Comparison of ENCODE assay signal across 8 cellular contexts in genomic region chr2:28366496-28367282, GRCh38. TPM values are rescaled to one million over a fixed set of nuclear protein-coding genes. Genes with fewer than 3 reads are reported as not detected.
DNase-seq lines count a peak whose midpoint lies in the region; ATAC-seq and TF ChIP-seq lines count a peak whose summit lies in the region.

No MANE protein-coding gene starts in this region.

- H3K23ac ChIP-seq in H9 (ENCODE audit: insufficient read length, low read depth, low read length): no peak overlapping the region

- H3K27me3 ChIP-seq in psoas muscle (ENCODE audit: insufficient read depth in 3 of 3, low read length in 2 of 3) (no peaks in the 10 kb centered on the region), H9 (ENCODE audit: insufficient read depth, low read length) (no peaks in the 10 kb centered on the region)

- H2BK12ac ChIP-seq in H9 (ENCODE audit: insufficient read length, low read depth, low read length): no peak overlapping the region

- H3K4me1 Mint-ChIP-seq in T-helper 1 cell treated with Interleukin-12 subunit alpha and Interleukin-12 subunit beta and Interleukin-4 antibody, amounts not matched to agents 30 μg/mL and 1 μg/mL, for 36 hours (ENCODE audit: low read depth): peaks cover 50% of the 10 kb centered on the region
- H3K4me1 Mint-ChIP-seq in H9: peaks cover 17 to 21% of the 10 kb centered on the region in 2 experiments

- no peaks in the 10 kb centered on the region for H3K79me1 ChIP-seq in H9 (ENCODE audit: insufficient read depth, low read depth, low read length, poor library complexity, severe bottlenecking)

- H2AFZ ChIP-seq in H9 (ENCODE audit: low read length): no peak overlapping the region

- H2AK5ac ChIP-seq in H9 (ENCODE audit: insufficient read length, low read length): no peak overlapping the region

- H3K27ac ChIP-seq in psoas muscle (peak overlapping the region; percentile 82), H9 (ENCODE audit: insufficient read length, low read depth, low read length) (no peak overlapping the region)

- no peak for TF ChIP-seq POLR2A in GM18505 (IDR thresholded peaks at IDR 0.05; ENCODE audit: borderline replicate concordance, extremely low read depth, insufficient read depth, insufficient read length)

- intact Hi-C loops in psoas muscle (cut with DNase I): no loop called here

- no peak overlapping the region for H4K5ac ChIP-seq in H9 (ENCODE audit: insufficient read length, low read depth, low read length)

- H3T11ph ChIP-seq in H9 (ENCODE audit: low read length): no peak overlapping the region

- H3K14ac ChIP-seq in H9 (ENCODE audit: insufficient read depth, low read length): no peak overlapping the region

- H3K36me3 ChIP-seq in psoas muscle (ENCODE audit: insufficient read depth in 1 of 2, low read depth in 1 of 2): no peaks in the 10 kb centered on the region

- peak overlapping the region; percentile 84 for H3K27ac Mint-ChIP-seq in T-helper 1 cell treated with Interleukin-12 subunit alpha and Interleukin-12 subunit beta and Interleukin-4 antibody, amounts not matched to agents 30 μg/mL and 1 μg/mL, for 36 hours
- H3K27ac Mint-ChIP-seq in H9: no peak overlapping the region

- no peak overlapping the region for H3K4ac ChIP-seq in H9 (ENCODE audit: low read depth, low read length)

- H2BK20ac ChIP-seq in H9 (ENCODE audit: low read depth, low read length, poor library complexity, severe bottlenecking): no peak overlapping the region

- H4K91ac ChIP-seq in H9 (ENCODE audit: insufficient read length, low read depth, low read length): no peak overlapping the region

- no peak overlapping the region for H3K9ac ChIP-seq in H9 (ENCODE audit: extremely low read depth, insufficient read length, low read length)

- H3K4me3 Mint-ChIP-seq in T-helper 1 cell treated with Interleukin-12 subunit alpha and Interleukin-12 subunit beta and Interleukin-4 antibody, amounts not matched to agents 30 μg/mL and 1 μg/mL, for 36 hours: peak overlapping the region; percentile 86
- H3K4me3 Mint-ChIP-seq in H9: no peak overlapping the region

- H2BK120ac ChIP-seq in H9 (ENCODE audit: low read depth, low read length, poor library complexity, severe bottlenecking): no peak overlapping the region

- no peak for TF ChIP-seq CTCF in psoas muscle (IDR thresholded peaks at IDR 0.05)
- no peak for TF ChIP-seq CTCF in H9 (conservative IDR thresholded peaks at IDR 0.05)

- peak; percentile 48 for ATAC-seq in GM18505 (IDR thresholded peaks at IDR 0.05; ENCODE audit: unreplicated experiment)
- ATAC-seq in psoas muscle: no peak
- no peak for ATAC-seq in HG03432 (IDR thresholded peaks at IDR 0.05; ENCODE audit: unreplicated experiment)
- no peak for ATAC-seq in HG02759 (IDR thresholded peaks at IDR 0.05; ENCODE audit: unreplicated experiment)

- H2BK15ac ChIP-seq in H9 (ENCODE audit: low read depth, low read length): no peak overlapping the region

- H3K56ac ChIP-seq in H9 (ENCODE audit: insufficient read length, low read depth, low read length): no peak overlapping the region

- H2BK5ac ChIP-seq in H9 (ENCODE audit: insufficient read length, low read length): no peak overlapping the region

- H3K18ac ChIP-seq in H9 (ENCODE audit: insufficient read length, low read depth, low read length): no peak overlapping the region

- no peaks in the 10 kb centered on the region for H3K9me3 ChIP-seq in psoas muscle
- no peaks in the 10 kb centered on the region for H3K9me3 ChIP-seq in H9 (ENCODE audit: control insufficient read depth, low read depth, low read length)

- no peaks in the 10 kb centered on the region for H3K23me2 ChIP-seq in H9 (ENCODE audit: insufficient read length, low read depth, low read length, poor library complexity, severe bottlenecking)

- H3K27me3 Mint-ChIP-seq in T-helper 1 cell treated with Interleukin-12 subunit alpha and Interleukin-12 subunit beta and Interleukin-4 antibody, amounts not matched to agents 30 μg/mL and 1 μg/mL, for 36 hours (ENCODE audit: low read depth): peaks cover 35% of the 10 kb centered on the region
- peaks cover 10% of the 10 kb centered on the region for H3K27me3 Mint-ChIP-seq in H9 (ENCODE audit: low read depth)

- H3K79me2 ChIP-seq in H9 (ENCODE audit: insufficient read depth, low read length): no peaks in the 10 kb centered on the region

- H4K20me1 ChIP-seq in H9 (ENCODE audit: control insufficient read depth, insufficient read depth, insufficient read length): no peaks in the 10 kb centered on the region

- peak; percentile 79 for DNase-seq in central memory CD4-positive, alpha-beta T cell
- peak in 1 of 2 donors; percentile 59 for DNase-seq in psoas muscle
- no peak for DNase-seq in NCI-H82 treated with DMSO at 0.1 percent for 48 hours (lab: John Stamatoyannopoulos, UW; ENCODE audit: unreplicated experiment)
- no peak for DNase-seq in H9

- peaks cover 31% of the 10 kb centered on the region for H3K4me1 ChIP-seq in psoas muscle
- H3K4me1 ChIP-seq in H9 (ENCODE audit: insufficient read depth, low read length): no peaks in the 10 kb centered on the region

- no peaks in the 10 kb centered on the region for H3K36me3 Mint-ChIP-seq in T-helper 1 cell treated with Interleukin-12 subunit alpha and Interleukin-12 subunit beta and Interleukin-4 antibody, amounts not matched to agents 30 μg/mL and 1 μg/mL, for 36 hours (ENCODE audit: low read depth)
- no peaks in the 10 kb centered on the region for H3K36me3 Mint-ChIP-seq in H9 (ENCODE audit: insufficient read depth in 1 of 3, low read depth in 3 of 3)

- 73 to 81% (median 80%) methylated on average over 19 of the region's 19 CpGs for WGBS in psoas muscle, 3 donors
- no CpG with 5 or more reads among the region's 19 CpGs for WGBS in H9 (ENCODE audit: extremely low coverage, insufficient read length, low lambda C conversion rate)

- no peaks in the 10 kb centered on the region for H3K9me3 Mint-ChIP-seq in T-helper 1 cell treated with Interleukin-12 subunit alpha and Interleukin-12 subunit beta and Interleukin-4 antibody, amounts not matched to agents 30 μg/mL and 1 μg/mL, for 36 hours
- no peaks in the 10 kb centered on the region for H3K9me3 Mint-ChIP-seq in H9

- no peak overlapping the region for H4K8ac ChIP-seq in H9 (replicated peaks; ENCODE audit: insufficient read length, low read depth, low read length)

- no peak overlapping the region for H3K4me3 ChIP-seq in psoas muscle

- H3K4me2 ChIP-seq in H9 (ENCODE audit: insufficient read depth, insufficient read length, low read length): no peak overlapping the region

RNA-seq across cellular contexts. Expression of gene FOSL2, which starts 26.0 kb away (rescaled TPM):
- total RNA-seq in psoas muscle: 100 to 1,000 TPM in 3 of 4 donors, 10 to 100 TPM in 1; 52.2 to 278 (median 192) TPM
- 10 to 100 TPM; 20.1 to 74.7 (median 72.1) TPM for polyA plus RNA-seq in psoas muscle
- 7.3 and 7.4 TPM in 2 replicates for total RNA-seq in H9 (2021)
